5 cellular contexts compared by ENCODE assay signal in genomic region chr1:149724618-149725302, GRCh38. TPM values are rescaled to one million over a fixed set of nuclear protein-coding genes. Genes with fewer than 3 reads are reported as not detected.
"Had no signal": no experiment of that assay in that cellular context is flagged by ENCODE, and none has a peak within 500 bp of the region (broad histone marks: within the 10 kb centered on the region; RNA-seq: fewer than 3 reads in every experiment).

No MANE protein-coding gene starts in this region.

RNA-seq across cellular contexts. Expression of gene FCGR1A, which starts 57.7 kb away (rescaled TPM):
- total RNA-seq: dermis microvascular lymphatic vessel endothelial cell, endodermal cell, mammary epithelial cell had no signal
- polyA plus RNA-seq: immature natural killer cell; mammary epithelial cell; naive thymus-derived CD4-positive, alpha-beta T cell had no signal
